In genomic region chr20:49543858-49544437, GRCh38 we compare ENCODE assay signal across 21 cellular contexts. TPM values are rescaled to one million over a fixed set of nuclear protein-coding genes. Genes with fewer than 3 reads are reported as not detected.
"Had no signal": no experiment of that assay in that cellular context is flagged by ENCODE, and none has a peak within 500 bp of the region (broad histone marks: within the 10 kb centered on the region; RNA-seq: fewer than 3 reads in every experiment).

No MANE protein-coding gene starts in this region.

- H3K36me3 Mint-ChIP-seq: activated naive CD8-positive, alpha-beta T cell treated with anti-CD3 and anti-CD28 coated beads for 36 hours had no signal

- H3K4me1 Mint-ChIP-seq: endodermal cell had no signal

- H3K4me3 ChIP-seq: dorsolateral prefrontal cortex, gastroesophageal sphincter, heart right ventricle, mucosa of descending colon, SJSA1, upper lobe of left lung had no signal

- H3K27ac Mint-ChIP-seq: activated naive CD8-positive, alpha-beta T cell treated with anti-CD3 and anti-CD28 coated beads for 36 hours had no signal

- H3K9me3 ChIP-seq: gastroesophageal sphincter, mucosa of descending colon had no signal

- H3K27me3 ChIP-seq: dorsolateral prefrontal cortex, gastroesophageal sphincter, heart right ventricle, SJSA1, upper lobe of left lung had no signal

- DNase-seq: activated CD4-positive, alpha-beta T cell treated with anti-CD3 and anti-CD28 coated beads, Interleukin-2, amount 10 ng/mL, durations not matched to agents 7 days and 5 days; activated CD4-positive, CD25-positive, alpha-beta regulatory T cell; activated gamma-delta T cell treated with Interleukin-2 at 50 U/mL for 16 hours; activated naive CD8-positive, alpha-beta T cell treated with anti-CD3 and anti-CD28 coated beads for 36 hours; activated T-cell treated with anti-CD3 and anti-CD28 coated beads for 4 hours; dorsolateral prefrontal cortex; endodermal cell; heart right ventricle; left colon; mammary epithelial cell; mucosa of descending colon; right cardiac atrium; small intestine; stimulated activated CD4-positive, alpha-beta T cell treated with anti-CD3 and anti-CD28 coated beads, Interleukin-4, amount 100 ng/mL, for 24 hours; stimulated activated naive CD4-positive, alpha-beta T cell treated with Interleukin-2 at 50 U/mL for 16 hours; substantia nigra; upper lobe of left lung had no signal

- H3K27ac ChIP-seq: dorsolateral prefrontal cortex, heart right ventricle, SJSA1, upper lobe of left lung had no signal

- H3K4me3 Mint-ChIP-seq: activated CD4-positive, alpha-beta T cell treated with anti-CD3 and anti-CD28 coated beads, Interleukin-2, amount 10 ng/mL, durations not matched to agents 7 days and 5 days; activated naive CD8-positive, alpha-beta T cell treated with anti-CD3 and anti-CD28 coated beads for 36 hours; endodermal cell; naive thymus-derived CD4-positive, alpha-beta T cell had no signal

- ATAC-seq: heart right ventricle; left colon; mucosa of descending colon; naive thymus-derived CD4-positive, alpha-beta T cell; right cardiac atrium had no signal

- H3K36me3 ChIP-seq: SJSA1, upper lobe of left lung had no signal

- H3K4me1 ChIP-seq: SJSA1 had no signal

RNA-seq across cellular contexts. Expression of gene PTGIS, which starts 24.0 kb away (rescaled TPM):
- total RNA-seq: epithelial cell of proximal tubule, SJSA1 had no signal
- polyA plus RNA-seq: mammary epithelial cell; naive thymus-derived CD4-positive, alpha-beta T cell had no signal
